9 cellular contexts compared by ENCODE assay signal in the genomic region with DNA sequence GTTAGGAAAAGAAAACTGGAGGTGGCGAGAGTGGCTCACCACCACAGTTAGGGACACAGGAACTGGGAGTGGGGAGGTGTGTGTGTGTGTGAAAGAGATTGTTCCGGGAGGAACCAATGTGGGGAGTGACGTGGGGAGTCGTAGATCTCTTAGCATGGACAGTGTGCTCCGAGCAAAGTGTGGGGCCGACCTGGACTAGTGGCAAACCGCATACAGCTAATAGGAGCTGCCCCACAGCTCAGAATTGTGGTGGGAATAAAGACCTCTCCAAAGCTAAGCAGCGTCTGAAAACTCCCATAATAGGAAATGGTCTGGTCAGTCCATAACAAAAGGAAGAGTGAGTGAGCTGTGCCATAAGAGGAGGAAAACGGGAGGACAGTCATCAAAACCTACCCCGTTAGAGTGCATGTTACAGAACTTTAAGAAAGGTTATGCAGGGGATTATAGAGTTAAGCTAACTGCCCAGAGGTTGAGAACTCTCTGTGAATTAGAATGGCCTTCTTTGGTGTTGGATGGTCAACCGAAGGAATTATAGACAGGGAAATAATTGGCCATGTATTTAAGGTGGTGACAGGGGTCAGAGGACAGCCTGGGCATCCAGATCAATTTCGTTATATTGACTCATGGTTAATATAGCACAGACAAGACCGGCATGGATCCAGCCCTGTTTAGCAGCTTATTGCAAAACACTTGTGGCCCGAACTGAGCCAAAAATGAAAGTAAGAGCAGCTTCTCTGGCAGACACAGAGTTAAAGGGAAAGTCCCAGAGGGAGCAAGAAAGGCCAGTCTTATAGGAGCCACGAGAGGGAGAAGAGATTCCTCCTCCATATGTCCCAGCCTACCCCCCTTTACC. TPM values are rescaled to one million over a fixed set of nuclear protein-coding genes. Genes with fewer than 3 reads are reported as not detected.
A peak's percentile ranks its signal among the peaks of the same experiment; 100 is the strongest.
DNase-seq lines count a peak whose midpoint lies in the region; ATAC-seq and FAIRE-seq lines count a peak whose summit lies in the region.
"Had no signal": no experiment of that assay in that cellular context is flagged by ENCODE, and none has a peak within 500 bp of the region (broad histone marks: within the 10 kb centered on the region; RNA-seq: fewer than 3 reads in every experiment).

No MANE protein-coding gene starts in this region.

- H3K36me3 Mint-ChIP-seq in activated CD8-positive, alpha-beta memory T cell treated with anti-CD3 and anti-CD28 coated beads, Interleukin-2, amount 10 ng/mL, durations not matched to agents 7 days and 5 days = peaks cover 3% of the 10 kb centered on the region

- DNase-seq in Daoy (ENCODE audit: low read depth) = peak; percentile 54
- peak; percentile 7 for DNase-seq in RCC 7860 (ENCODE audit: low spot score)
- no peak for DNase-seq in left colon
- DNase-seq in ecto neural progenitor cell (ENCODE audit: low spot score) = no peak
- DNase-seq in activated CD8-positive, alpha-beta memory T cell treated with anti-CD3 and anti-CD28 coated beads, Interleukin-2, amount 10 ng/mL, durations not matched to agents 7 days and 5 days = no peak
- no peak for DNase-seq in activated CD4-positive, CD25-positive, alpha-beta regulatory T cell treated with anti-CD3 and anti-CD28 coated beads, Interleukin-2, amount 50 U/mL, for 72 hours
- DNase-seq: activated effector memory CD4-positive, alpha-beta T cell treated with anti-CD3 and anti-CD28 coated beads, Interleukin-2, amount 50 U/mL, for 16 hours had no signal

- CTCF ChIA-PET in activated CD8-positive, alpha-beta memory T cell treated with anti-CD3 and anti-CD28 coated beads, Interleukin-2, amount 10 ng/mL, durations not matched to agents 7 days and 5 days (lab: Charles Lee) = interaction anchor here (1.4 to 2.0 kb wide), 2 partner anchors 22 to 79 kb away, joined by 3 to 4 read pairs; no protein-coding TSS in a partner anchor

- peaks cover 3% of the 10 kb centered on the region for H3K4me1 Mint-ChIP-seq in activated CD8-positive, alpha-beta memory T cell treated with anti-CD3 and anti-CD28 coated beads, Interleukin-2, amount 10 ng/mL, durations not matched to agents 7 days and 5 days

- ATAC-seq in GM21786 (IDR thresholded peaks at IDR 0.05; ENCODE audit: unreplicated experiment) (peak; percentile 90), left colon (peak; percentile 86), HG03135 (IDR thresholded peaks at IDR 0.05; ENCODE audit: unreplicated experiment) (no peak)
- no peak for ATAC-seq in activated CD8-positive, alpha-beta memory T cell treated with anti-CD3 and anti-CD28 coated beads, Interleukin-2, amount 10 ng/mL, durations not matched to agents 7 days and 5 days

- FAIRE-seq in RCC 7860 (lab: Jason Lieb, UNC) = no peak

- H3K27ac Mint-ChIP-seq in activated CD8-positive, alpha-beta memory T cell treated with anti-CD3 and anti-CD28 coated beads, Interleukin-2, amount 10 ng/mL, durations not matched to agents 7 days and 5 days = no peak overlapping the region

- H3K4me3 Mint-ChIP-seq in activated CD8-positive, alpha-beta memory T cell treated with anti-CD3 and anti-CD28 coated beads, Interleukin-2, amount 10 ng/mL, durations not matched to agents 7 days and 5 days = no peak overlapping the region

- intact Hi-C loops in left colon (cut with DNase I, micrococcal nuclease) = no loop called here

- peaks cover 4% of the 10 kb centered on the region for H3K9me3 Mint-ChIP-seq in activated CD8-positive, alpha-beta memory T cell treated with anti-CD3 and anti-CD28 coated beads, Interleukin-2, amount 10 ng/mL, durations not matched to agents 7 days and 5 days (ENCODE audit: low read depth)

- peaks cover 21% of the 10 kb centered on the region for H3K27me3 Mint-ChIP-seq in activated CD8-positive, alpha-beta memory T cell treated with anti-CD3 and anti-CD28 coated beads, Interleukin-2, amount 10 ng/mL, durations not matched to agents 7 days and 5 days

RNA-seq across cellular contexts. Expression of gene SLC15A1, which starts 8.9 kb away (rescaled TPM):
- total RNA-seq in Daoy (2014; rRNA removed; shearing (Covaris generic)) = not detected in 2 replicates
- 10 to 100 TPM; 16.8 to 35.7 TPM for total RNA-seq in left colon
- not detected for total RNA-seq in activated CD8-positive, alpha-beta memory T cell treated with anti-CD3 and anti-CD28 coated beads, Interleukin-2, amount 10 ng/mL, durations not matched to agents 7 days and 5 days

Comparison
In these comparisons a context has a peak if more than half of its experiments do, and no peak if none do; other contexts are left out.
1. DNase-seq: peak in Daoy (single experiment) and RCC 7860 (single experiment); none in left colon (0 of 2), ecto neural progenitor cell (single experiment), activated CD8-positive, alpha-beta memory T cell treated with anti-CD3 and anti-CD28 coated beads, Interleukin-2, amount 10 ng/mL, durations not matched to agents 7 days and 5 days (single experiment) and activated CD4-positive, CD25-positive, alpha-beta regulatory T cell treated with anti-CD3 and anti-CD28 coated beads, Interleukin-2, amount 50 U/mL, for 72 hours (single experiment).
2. ATAC-seq: peak in GM21786 (single experiment) and left colon (single experiment); none in activated CD8-positive, alpha-beta memory T cell treated with anti-CD3 and anti-CD28 coated beads, Interleukin-2, amount 10 ng/mL, durations not matched to agents 7 days and 5 days (single experiment) and HG03135 (single experiment).
3. RNA of gene SLC15A1, which starts 8.9 kb away (total RNA-seq): 16.8 to 35.7 TPM in left colon; not detected in activated CD8-positive, alpha-beta memory T cell treated with anti-CD3 and anti-CD28 coated beads, Interleukin-2, amount 10 ng/mL, durations not matched to agents 7 days and 5 days and not detected in Daoy; every median in the first group is over 10 times any median in the second.